Comparison of ENCODE assay signal across 27 cellular contexts in the genomic region with DNA sequence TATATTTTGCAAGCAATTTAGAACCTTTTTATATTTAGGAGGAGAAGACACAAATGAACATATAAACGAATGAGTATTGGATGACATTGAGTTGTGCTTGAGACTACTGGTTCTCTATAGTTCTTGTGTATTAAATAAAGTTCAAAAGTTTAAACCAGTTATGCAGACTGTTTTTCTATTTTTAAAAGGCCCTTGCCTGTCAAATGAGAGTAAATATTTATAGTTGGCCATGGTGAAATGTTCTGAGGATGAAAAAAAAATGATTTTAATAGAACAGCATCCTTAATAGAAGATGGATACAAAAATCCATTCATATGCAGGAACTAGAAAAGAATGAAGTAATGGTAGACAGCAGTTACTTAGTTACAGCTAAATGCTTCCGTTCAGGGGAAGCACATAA.
"Had no signal": no experiment of that assay in that cellular context is flagged by ENCODE, and none has a peak within 500 bp of the region (broad histone marks: within the 10 kb centered on the region; RNA-seq: fewer than 3 reads in every experiment).

No MANE protein-coding gene starts in this region.

- H3K4me3 Mint-ChIP-seq: mesothelial cell of epicardium; naive thymus-derived CD4-positive, alpha-beta T cell; nephron; neural crest cell; stimulated activated effector memory CD8-positive, alpha-beta T cell treated with anti-CD3 and anti-CD28 coated beads, Interleukin-12 subunit alpha, Interleukin-12 subunit beta, amount 100 ng/mL, for 72 hours; stimulated activated naive CD8-positive, alpha-beta T cell treated with anti-CD3 and anti-CD28 coated beads, Interleukin-15, Interleukin-2, amounts not matched to agents 100 ng/mL and 50 ng/mL, for 24 hours had no signal

- ATAC-seq: left lobe of liver; naive thymus-derived CD4-positive, alpha-beta T cell; psoas muscle; sciatic nerve; stimulated activated effector memory CD8-positive, alpha-beta T cell treated with anti-CD3 and anti-CD28 coated beads, Interleukin-12 subunit alpha, Interleukin-12 subunit beta, amount 100 ng/mL, for 72 hours; upper lobe of right lung had no signal

- H3K27me3 ChIP-seq: heart right ventricle, spleen, suprapubic skin, tibial artery, upper lobe of right lung had no signal

- H3K27ac ChIP-seq: parathyroid adenoma, psoas muscle, spleen, suprapubic skin, thoracic aorta, tibial artery, upper lobe of right lung had no signal

- H3K36me3 Mint-ChIP-seq: stimulated activated effector memory CD8-positive, alpha-beta T cell treated with anti-CD3 and anti-CD28 coated beads, Interleukin-12 subunit alpha, Interleukin-12 subunit beta, amount 100 ng/mL, for 72 hours had no signal

- H3K4me3 ChIP-seq: heart right ventricle, lung, psoas muscle, spleen, suprapubic skin, thoracic aorta, tibial artery, upper lobe of right lung had no signal

- H2AFZ ChIP-seq: parathyroid adenoma had no signal

- H3K27ac Mint-ChIP-seq: mesothelial cell of epicardium; naive thymus-derived CD4-positive, alpha-beta T cell; stimulated activated effector memory CD8-positive, alpha-beta T cell treated with anti-CD3 and anti-CD28 coated beads, Interleukin-12 subunit alpha, Interleukin-12 subunit beta, amount 100 ng/mL, for 72 hours; stimulated activated naive CD8-positive, alpha-beta T cell treated with anti-CD3 and anti-CD28 coated beads, Interleukin-15, Interleukin-2, amounts not matched to agents 100 ng/mL and 50 ng/mL, for 24 hours had no signal

- H3K4me1 ChIP-seq: parathyroid adenoma, spleen, suprapubic skin had no signal

- H3K27me3 Mint-ChIP-seq: naive thymus-derived CD4-positive, alpha-beta T cell; stimulated activated naive CD8-positive, alpha-beta T cell treated with anti-CD3 and anti-CD28 coated beads, Interleukin-15, Interleukin-2, amounts not matched to agents 100 ng/mL and 50 ng/mL, for 24 hours had no signal

- DNase-seq: glutamatergic neuron; heart right ventricle; hippocampal formation; islet precursor cell; mesendoderm; naive thymus-derived CD4-positive, alpha-beta T cell; nucleus accumbens; psoas muscle; small intestine; spleen; stimulated activated CD4-positive, alpha-beta T cell treated with anti-CD3 and anti-CD28 coated beads, Interleukin-4, amount 100 ng/mL, for 24 hours; stimulated activated naive CD4-positive, alpha-beta T cell; tibial artery; trophoblast cell; upper lobe of right lung had no signal

- FAIRE-seq: urothelium cell line had no signal

- H3K9me3 ChIP-seq: psoas muscle, spleen, suprapubic skin, thoracic aorta, tibial artery, upper lobe of right lung had no signal

- H3K4me1 Mint-ChIP-seq: neural crest cell; stimulated activated effector memory CD8-positive, alpha-beta T cell treated with anti-CD3 and anti-CD28 coated beads, Interleukin-12 subunit alpha, Interleukin-12 subunit beta, amount 100 ng/mL, for 72 hours had no signal

- H3K9ac ChIP-seq: parathyroid adenoma had no signal

- H3K9me3 Mint-ChIP-seq: stimulated activated effector memory CD8-positive, alpha-beta T cell treated with anti-CD3 and anti-CD28 coated beads, Interleukin-12 subunit alpha, Interleukin-12 subunit beta, amount 100 ng/mL, for 72 hours; stimulated activated naive CD8-positive, alpha-beta T cell treated with anti-CD3 and anti-CD28 coated beads, Interleukin-15, Interleukin-2, amounts not matched to agents 100 ng/mL and 50 ng/mL, for 24 hours had no signal

- H3K36me3 ChIP-seq: heart right ventricle, spleen, suprapubic skin, thoracic aorta, tibial artery, upper lobe of right lung had no signal
